Comparison of ENCODE assay signal across 16 cellular contexts in the genomic region with DNA sequence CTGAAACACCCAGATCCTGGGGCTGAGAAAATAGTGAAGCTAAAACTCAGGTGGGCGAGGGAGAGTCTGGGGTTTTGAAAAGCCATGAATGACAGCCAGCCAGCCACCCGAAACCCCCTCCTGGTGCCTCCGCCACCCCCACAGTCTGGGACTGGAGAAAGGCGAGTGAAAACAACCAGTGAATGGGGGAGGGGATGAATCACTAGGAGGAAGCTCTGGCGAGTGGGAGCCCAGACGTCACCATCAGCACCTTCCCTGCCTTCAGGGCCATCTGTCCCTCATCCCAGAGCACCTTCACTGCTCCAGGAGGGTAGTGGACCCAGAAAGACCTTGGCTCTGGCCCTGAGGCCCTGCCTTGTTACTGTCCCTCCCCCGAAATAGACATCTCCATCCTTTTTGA. TPM values are rescaled to one million over a fixed set of nuclear protein-coding genes. Genes with fewer than 3 reads are reported as not detected.
A peak's percentile ranks its signal among the peaks of the same experiment; 100 is the strongest.
DNase-seq lines count a peak whose midpoint lies in the region; ATAC-seq lines count a peak whose summit lies in the region.
"Had no signal": no experiment of that assay in that cellular context is flagged by ENCODE, and none has a peak within 500 bp of the region (broad histone marks: within the 10 kb centered on the region; RNA-seq: fewer than 3 reads in every experiment).

No MANE protein-coding gene starts in this region.

- H3K27ac Mint-ChIP-seq in activated CD4-positive, alpha-beta T cell treated with anti-CD3 and anti-CD28 coated beads, Interleukin-2, amount 10 ng/mL, durations not matched to agents 24 days and 14 days = peak overlapping the region; percentile 72
- H3K27ac Mint-ChIP-seq in central memory CD8-positive, alpha-beta T cell (ENCODE audit: low read depth) = peak overlapping the region; percentile 41

- intact Hi-C loops in activated CD4-positive, alpha-beta T cell treated with anti-CD3 and anti-CD28 coated beads, Interleukin-2, amount 10 ng/mL, durations not matched to agents 24 days and 14 days (cut with micrococcal nuclease) = loop anchor here (2.0 kb wide), 2 partner anchors 14 to 32 kb away; a partner anchor contains a TSS

- H3K4me1 Mint-ChIP-seq in activated CD4-positive, alpha-beta T cell treated with anti-CD3 and anti-CD28 coated beads, Interleukin-2, amount 10 ng/mL, durations not matched to agents 24 days and 14 days = peaks cover 49% of the 10 kb centered on the region
- peaks cover 29% of the 10 kb centered on the region for H3K4me1 Mint-ChIP-seq in central memory CD8-positive, alpha-beta T cell

- in situ Hi-C loops in KBM-7 (cut with MboI; ENCODE audit: low pct_unique_long_range_greater_than_20kb, low sequenced_read_pairs) = no loop called here

- H3K9me3 Mint-ChIP-seq in activated CD4-positive, alpha-beta T cell treated with anti-CD3 and anti-CD28 coated beads, Interleukin-2, amount 10 ng/mL, durations not matched to agents 24 days and 14 days = no peaks in the 10 kb centered on the region
- no peaks in the 10 kb centered on the region for H3K9me3 Mint-ChIP-seq in central memory CD8-positive, alpha-beta T cell

- H3K27me3 Mint-ChIP-seq in activated CD4-positive, alpha-beta T cell treated with anti-CD3 and anti-CD28 coated beads, Interleukin-2, amount 10 ng/mL, durations not matched to agents 24 days and 14 days = no peaks in the 10 kb centered on the region
- no peaks in the 10 kb centered on the region for H3K27me3 Mint-ChIP-seq in central memory CD8-positive, alpha-beta T cell

- H3K4me3 Mint-ChIP-seq in activated CD4-positive, alpha-beta T cell treated with anti-CD3 and anti-CD28 coated beads, Interleukin-2, amount 10 ng/mL, durations not matched to agents 24 days and 14 days = peak overlapping the region; percentile 42
- H3K4me3 Mint-ChIP-seq in central memory CD8-positive, alpha-beta T cell = peak overlapping the region; percentile 59

- H3K36me3 Mint-ChIP-seq in activated CD4-positive, alpha-beta T cell treated with anti-CD3 and anti-CD28 coated beads, Interleukin-2, amount 10 ng/mL, durations not matched to agents 24 days and 14 days (ENCODE audit: low read depth) = no peaks in the 10 kb centered on the region
- peaks cover 6% of the 10 kb centered on the region for H3K36me3 Mint-ChIP-seq in central memory CD8-positive, alpha-beta T cell (ENCODE audit: insufficient read depth)

- DNase-seq in KBM-7 (peak; percentile 19), NCI-H2196 (lab: John Stamatoyannopoulos, UW; ENCODE audit: unreplicated experiment) (no peak)
- peak; percentile 68 for DNase-seq in activated CD4-positive, alpha-beta T cell treated with anti-CD3 and anti-CD28 coated beads, Interleukin-2, amount 10 ng/mL, durations not matched to agents 24 days and 14 days
- no peak for DNase-seq in central memory CD8-positive, alpha-beta T cell (ENCODE audit: low spot score in 2 of 2)
- DNase-seq in stimulated activated CD4-positive, alpha-beta T cell treated with anti-CD3 and anti-CD28 coated beads, TNF-alpha, amount 100 ng/mL, for 4 hours (ENCODE audit: low read depth in 3 of 3) = peak in 2 of 3 experiments; percentile 48
- DNase-seq: anterior cingulate cortex, COR-L47, dorsolateral prefrontal cortex, Karpas-422, NCI-H1694 treated with DMSO at 0.1 percent for 48 hours had no signal

- no peak for ATAC-seq in central memory CD8-positive, alpha-beta T cell (replicated peaks; ENCODE audit: extremely low read depth, poor library complexity, severe bottlenecking)
- ATAC-seq in GM21825 (IDR thresholded peaks at IDR 0.05; ENCODE audit: unreplicated experiment) (no peak), HG03025 (IDR thresholded peaks at IDR 0.05; ENCODE audit: low FRiP score, unreplicated experiment) (no peak), GM19328 (IDR thresholded peaks at IDR 0.05; ENCODE audit: unreplicated experiment) (no peak)

RNA-seq across cellular contexts. Expression of a gene that starts 9.2 kb away (rescaled TPM):
- total RNA-seq in activated CD4-positive, alpha-beta T cell treated with anti-CD3 and anti-CD28 coated beads, Interleukin-2, amount 10 ng/mL, durations not matched to agents 24 days and 14 days = 1.0 and 1.3 TPM in 2 replicates
- total RNA-seq: fibroblast of villous mesenchyme had no signal

RNA-seq across cellular contexts. Expression of a gene that starts 17.2 kb away (rescaled TPM):
- total RNA-seq in activated CD4-positive, alpha-beta T cell treated with anti-CD3 and anti-CD28 coated beads, Interleukin-2, amount 10 ng/mL, durations not matched to agents 24 days and 14 days = not detected in 2 replicates
- total RNA-seq: fibroblast of villous mesenchyme had no signal

RNA-seq across cellular contexts. Expression of a gene that starts 17.2 kb away (rescaled TPM):
- total RNA-seq in activated CD4-positive, alpha-beta T cell treated with anti-CD3 and anti-CD28 coated beads, Interleukin-2, amount 10 ng/mL, durations not matched to agents 24 days and 14 days = 0.86 and 1.5 TPM in 2 replicates
- total RNA-seq: fibroblast of villous mesenchyme had no signal

RNA-seq across cellular contexts. Expression of a gene that starts 31.1 kb away (rescaled TPM):
- not detected in 2 replicates for total RNA-seq in activated CD4-positive, alpha-beta T cell treated with anti-CD3 and anti-CD28 coated beads, Interleukin-2, amount 10 ng/mL, durations not matched to agents 24 days and 14 days
- total RNA-seq: fibroblast of villous mesenchyme, mucosa of gallbladder, upper lobe of left lung had no signal

RNA-seq across cellular contexts. Expression of a gene that starts 32.1 kb away (rescaled TPM):
- 12.7 and 13.3 TPM in 2 replicates for total RNA-seq in activated CD4-positive, alpha-beta T cell treated with anti-CD3 and anti-CD28 coated beads, Interleukin-2, amount 10 ng/mL, durations not matched to agents 24 days and 14 days

Comparison
In these comparisons a context has a peak if more than half of its experiments do, and no peak if none do; other contexts are left out.
1. DNase-seq: peak in KBM-7 (single experiment), activated CD4-positive, alpha-beta T cell treated with anti-CD3 and anti-CD28 coated beads, Interleukin-2, amount 10 ng/mL, durations not matched to agents 24 days and 14 days (single experiment) and stimulated activated CD4-positive, alpha-beta T cell treated with anti-CD3 and anti-CD28 coated beads, TNF-alpha, amount 100 ng/mL, for 4 hours (2 of 3); none in central memory CD8-positive, alpha-beta T cell (0 of 2) and NCI-H2196 (single experiment).